Comparison of ENCODE assay signal across 17 cellular contexts in the genomic region with DNA sequence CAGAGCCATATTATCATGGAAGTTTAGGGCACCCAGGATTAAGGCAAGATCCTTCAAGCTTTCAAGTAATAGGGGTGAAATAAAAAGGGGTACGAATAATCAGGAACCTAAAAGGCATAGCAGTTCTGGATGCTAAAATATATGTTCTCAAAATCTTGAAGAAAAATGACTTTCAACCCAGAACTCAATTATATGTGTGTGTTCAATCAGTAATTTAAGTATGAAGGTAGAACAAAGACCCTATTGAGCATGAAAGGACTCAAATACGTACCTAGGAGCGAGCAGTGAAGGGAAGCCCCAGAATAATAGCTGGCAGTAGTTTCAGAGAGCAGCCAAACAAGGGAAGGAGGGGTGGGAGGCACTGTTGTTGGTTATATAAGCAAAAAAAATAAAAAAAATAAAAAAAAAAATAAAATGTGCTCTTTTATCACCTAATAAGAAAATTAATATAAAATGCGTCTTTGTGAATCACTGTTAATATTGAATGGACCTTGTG. TPM values are rescaled to one million over a fixed set of nuclear protein-coding genes. Genes with fewer than 3 reads are reported as not detected.
A peak's percentile ranks its signal among the peaks of the same experiment; 100 is the strongest.
DNase-seq lines count a peak whose midpoint lies in the region; ATAC-seq, FAIRE-seq and TF ChIP-seq lines count a peak whose summit lies in the region.
"Had no signal": no experiment of that assay in that cellular context is flagged by ENCODE, and none has a peak within 500 bp of the region (broad histone marks: within the 10 kb centered on the region; RNA-seq: fewer than 3 reads in every experiment).

No MANE protein-coding gene starts in this region.

- no peak overlapping the region for H4K5ac ChIP-seq in H1 (ENCODE audit: insufficient read length, low read depth, low read length)

- H2BK15ac ChIP-seq in H1 (ENCODE audit: low read length) = no peak overlapping the region

- no peak overlapping the region for H2BK120ac ChIP-seq in H1 (replicated peaks; ENCODE audit: low read depth, low read length)

- 88% methylated on average over 4 of the region's 4 CpGs; no CpG with 5 or more reads in 1 of the 2 experiments for WGBS in H1 (ENCODE audit: extremely low coverage in 1 of 2, insufficient coverage in 1 of 2, insufficient read length in 1 of 2, insufficient replicate concordance in 2 of 2, low coverage in 1 of 2, low lambda C conversion rate in 2 of 2, missing lambda C conversion rate in 1 of 2), 2 experiments

- H3F3A ChIP-seq in PC-9 (ENCODE audit: insufficient read depth, low read depth) = peaks cover 3% of the 10 kb centered on the region; the same call in 1 of the 2 replicates

- DNase-seq in Ammon's horn (ENCODE audit: low spot score) (peak; percentile 67), SK-MEL-5 (ENCODE audit: low read depth, low spot score) (peak; percentile 54), H1 (ENCODE audit: low read depth in 1 of 2, low spot score in 2 of 2) (no peak), nephron progenitor cell (no peak), MV-4-11 (lab: John Stamatoyannopoulos, UW) (no peak), PC-9 (no peak), C1 segment of cervical spinal cord (lab: John Stamatoyannopoulos, UW) (no peak)
- DNase-seq: Caco-2, Karpas-422, NCI-H187 treated with DMSO at 0.1 percent for 48 hours, NCI-H82, SHP77 had no signal

- no peak overlapping the region for H3K14ac ChIP-seq in H1 (ENCODE audit: insufficient read length)

- H2AFZ ChIP-seq in H1 (ENCODE audit: low read length) (no peak overlapping the region), PC-9 (no peak overlapping the region)

- H4K91ac ChIP-seq in H1 (replicated peaks; ENCODE audit: insufficient read length, low read length) = no peak overlapping the region

- H3K4me1 ChIP-seq in H1 (replicated peaks in 1 of 4; ENCODE audit: control insufficient read depth in 3 of 4, insufficient read depth in 4 of 4, low read length in 3 of 4) (peaks cover 0 to 5% (median 0%) of the 10 kb centered on the region in 4 experiments; a peak in 1 of 7 replicates), PC-9 (replicated peaks; ENCODE audit: insufficient read depth) (no peaks in the 10 kb centered on the region)
- H3K4me1 ChIP-seq: Caco-2 had no signal

- POLR2A ChIA-PET in H1 (lab: Charles Lee; ENCODE audit: partially characterized antibody) (no interaction called here), PC-9 (lab: Charles Lee; ENCODE audit: unreplicated experiment) (interaction anchor here (0.7 kb wide), 1 partner anchor 63 kb away, joined by 10 read pairs; no protein-coding TSS in a partner anchor)

- no peak overlapping the region for H3K4me3 ChIP-seq in H1 (ENCODE audit: extremely low read depth in 1 of 4, insufficient read depth in 2 of 4, low read depth in 3 of 4, low read length in 4 of 4)
- H3K4me3 ChIP-seq in PC-9 = no peak overlapping the region

- no peak overlapping the region for H2BK5ac ChIP-seq in H1 (ENCODE audit: low read depth, low read length)

- no peak overlapping the region for H3K18ac ChIP-seq in H1 (ENCODE audit: extremely low read depth, low read length)

- H4K8ac ChIP-seq in H1 (ENCODE audit: extremely low read depth, insufficient read depth, low read length) = no peak overlapping the region

- no peak overlapping the region for H3K4ac ChIP-seq in H1 (replicated peaks; ENCODE audit: insufficient read length, low read depth, low read length)

- intact Hi-C loops in PC-9 (cut with micrococcal nuclease; ENCODE audit: unreplicated experiment) = no loop called here

- BruUV-seq in PC-9 (replicated peaks; lab: Mats Ljungman, UMichigan) = no TSS peak

- CTCF ChIA-PET in H1 (lab: Charles Lee; ENCODE audit: partially characterized antibody) (interaction anchor here (0.6 kb wide), 1 partner anchor 57 kb away, joined by 3 read pairs; no protein-coding TSS in a partner anchor), PC-9 (lab: Charles Lee) (no interaction called here)

- peak; percentile 36 for FAIRE-seq in H1 (lab: Jason Lieb, UNC)
- FAIRE-seq: A204.1, GM12891 had no signal

- no peaks in the 10 kb centered on the region for H3K79me1 ChIP-seq in H1 (ENCODE audit: low read depth, low read length)

- H3K4me2 ChIP-seq in H1 (ENCODE audit: insufficient read depth in 1 of 2, low read depth in 2 of 2, low read length in 2 of 2) (no peak overlapping the region), PC-9 (no peak overlapping the region)

- TF ChIP-seq EP300 in H1 (IDR thresholded peaks at IDR 0.05; ENCODE audit: borderline replicate concordance in 1 of 2, low read depth in 2 of 2, low read length in 2 of 2) = no peak

- no peaks in the 10 kb centered on the region for H3K36me3 ChIP-seq in H1 (ENCODE audit: control insufficient read depth in 2 of 4, insufficient read depth in 4 of 4, low read length in 3 of 4)
- H3K36me3 ChIP-seq in PC-9 (ENCODE audit: low read depth) = no peaks in the 10 kb centered on the region

- TF ChIP-seq POLR2A in H1 (IDR thresholded peaks at IDR 0.05; ENCODE audit: control extremely low read depth in 1 of 2, low read depth in 2 of 2, low read length in 2 of 2) = no peak

- peaks cover 21% of the 10 kb centered on the region for H3K4me1 Mint-ChIP-seq in nephron progenitor cell
- H3K4me1 Mint-ChIP-seq: CD14-positive monocyte had no signal

- no peaks in the 10 kb centered on the region for H3K36me3 Mint-ChIP-seq in nephron progenitor cell (ENCODE audit: low read depth)
- H3K36me3 Mint-ChIP-seq: CD14-positive monocyte had no signal

- H2BK20ac ChIP-seq in H1 (ENCODE audit: low read length) = no peak overlapping the region

- in situ Hi-C loops in SK-MEL-5 (cut with HindIII; ENCODE audit: low pct_unique_long_range_greater_than_20kb, low sequenced_read_pairs) = no loop called here

- H3K27ac ChIP-seq in H1 (ENCODE audit: low read depth, low read length) (no peak overlapping the region), PC-9 (no peak overlapping the region)

- no peak overlapping the region for H3K56ac ChIP-seq in H1 (replicated peaks; ENCODE audit: insufficient read length, low read depth, low read length)

- H3K9me3 ChIP-seq in H1 (ENCODE audit: insufficient read depth in 2 of 2, low read depth in 1 of 2, low read length in 1 of 2) (no peaks in the 10 kb centered on the region), PC-9 (ENCODE audit: insufficient read depth, low read depth) (no peaks in the 10 kb centered on the region)
- H3K9me3 ChIP-seq: Caco-2 had no signal

- no peaks in the 10 kb centered on the region for H4K20me1 ChIP-seq in H1 (replicated peaks in 1 of 2; ENCODE audit: control insufficient read depth in 1 of 2, insufficient read depth in 2 of 2, low read length in 2 of 2)
- no peaks in the 10 kb centered on the region; the same call in 1 of the 2 replicates for H4K20me1 ChIP-seq in PC-9 (ENCODE audit: insufficient read depth)

- H3K4me3 Mint-ChIP-seq in nephron progenitor cell = no peak overlapping the region
- H3K4me3 Mint-ChIP-seq: CD14-positive monocyte had no signal

- H2AK5ac ChIP-seq in H1 (ENCODE audit: low read depth, low read length) = no peak overlapping the region

- H3K9ac ChIP-seq in H1 (replicated peaks in 1 of 4; ENCODE audit: extremely low read depth in 1 of 4, low read depth in 3 of 4, low read length in 3 of 4) = no peak overlapping the region

- no peak for TF ChIP-seq RAD21 in H1 (IDR thresholded peaks at IDR 0.05 in 1 of 2, conservative IDR thresholded peaks at IDR 0.05 in 1 of 2; ENCODE audit: low read depth in 2 of 2, low read length in 2 of 2)

- no peak for ATAC-seq in HG02973 (IDR thresholded peaks at IDR 0.05; ENCODE audit: unreplicated experiment)
- ATAC-seq: Panc1 had no signal

- peak overlapping the region; percentile 44 for H3K27ac Mint-ChIP-seq in nephron progenitor cell
- H3K27ac Mint-ChIP-seq: CD14-positive monocyte had no signal

- H3K9me2 ChIP-seq in PC-9 (ENCODE audit: insufficient read depth) = no peaks in the 10 kb centered on the region

- H3K79me2 ChIP-seq in H1 (ENCODE audit: control insufficient read depth in 1 of 2, insufficient read depth in 2 of 2, low read length in 2 of 2) (no peaks in the 10 kb centered on the region), PC-9 (ENCODE audit: low read depth) (peaks cover 42% of the 10 kb centered on the region)

- no peak overlapping the region for H2BK12ac ChIP-seq in H1 (ENCODE audit: low read depth, low read length)

- TF ChIP-seq CTCF in H1 (IDR thresholded peaks at IDR 0.05; ENCODE audit: control extremely low read depth in 1 of 3, insufficient read depth in 1 of 3, low read depth in 1 of 3, low read length in 3 of 3) (no peak), nephron progenitor cell (IDR thresholded peaks at IDR 0.05) (no peak), PC-9 (conservative IDR thresholded peaks at IDR 0.05) (no peak)

- H3K27me3 ChIP-seq in H1 (replicated peaks in 1 of 4; ENCODE audit: control insufficient read depth in 3 of 4, extremely low read depth in 1 of 4, insufficient read depth in 3 of 4, low read length in 3 of 4) = no peaks in the 10 kb centered on the region
- no peaks in the 10 kb centered on the region for H3K27me3 ChIP-seq in PC-9 (ENCODE audit: insufficient read depth, low read depth)

- no peaks in the 10 kb centered on the region for H3K9me3 Mint-ChIP-seq in nephron progenitor cell

- H3K23ac ChIP-seq in H1 (ENCODE audit: insufficient read length) = no peak overlapping the region

- no peaks in the 10 kb centered on the region for H3K27me3 Mint-ChIP-seq in nephron progenitor cell (ENCODE audit: low read depth, poor library complexity)

- H3K23me2 ChIP-seq in H1 (ENCODE audit: low read depth, low read length) = no peaks in the 10 kb centered on the region

TF ChIP-seq in H1, 55 proteins besides CTCF, POLR2A, EP300 and RAD21 (continues in another document):
- no peak for TF ChIP-seq CBX8 (IDR thresholded peaks at IDR 0.05; ENCODE audit: borderline replicate concordance, low read depth, low read length)
- TF ChIP-seq JUND (IDR thresholded peaks at IDR 0.05; ENCODE audit: low read length) = no peak

RNA-seq across cellular contexts. Expression of gene MYO6, which starts 45.4 kb away (rescaled TPM):
- 6.2 and 6.9 TPM in 2 replicates for total RNA-seq in SK-MEL-5 (2014; rRNA removed; shearing (Covaris generic))
- 9.0 and 15.2 TPM in 2 replicates for polyA plus RNA-seq in SK-MEL-5 (2015; cell fraction: cytosol; rRNA removed)
- polyA plus RNA-seq in SK-MEL-5 (2015; cell fraction: nucleus; rRNA removed) = 8.6 and 9.1 TPM in 2 replicates
- total RNA-seq in H1 (2021; fragmentation: NEBNext Ultra II Directional; extraction: Animal tissue kit (Norgen Biotek cat#: 25700)) = 18.2 and 21.9 TPM in 2 replicates
- polyA plus RNA-seq in H1 (2011; rRNA removed) = 4.5 and 8.3 TPM in 2 replicates
- polyA plus RNA-seq in H1 (2011; cell fraction: cytosol; rRNA removed) = 8.3 TPM
- 14.2 TPM for polyA plus RNA-seq in H1 (2011; cell fraction: nucleus; rRNA removed)
- 17.8 to 22.8 TPM (median 20.5 TPM) in 4 replicates for polyA plus RNA-seq in H1 (2012, experiment 1 of 2)
- polyA plus RNA-seq in H1 (2012, experiment 2 of 2) = 0.96 TPM
- 20.3 TPM for polyA plus RNA-seq in H1 (2013, experiment 1 of 2)
- 19.6 TPM for polyA plus RNA-seq in H1 (2013, experiment 2 of 2)
- 11.0 and 18.3 TPM in 2 replicates for polyA minus RNA-seq in H1 (2011; rRNA and poly(A)+ RNA removed)
- 10.5 TPM for polyA minus RNA-seq in H1 (2011; cell fraction: cytosol; rRNA and poly(A)+ RNA removed)
- 19.7 TPM for polyA minus RNA-seq in H1 (2011; cell fraction: nucleus; rRNA and poly(A)+ RNA removed)
- 93.0 and 98.2 TPM in 2 replicates for total RNA-seq in PC-9 (2021)
- polyA plus RNA-seq: CD14-positive monocyte had no signal

Comparison
In these comparisons a context has a peak if more than half of its experiments do, and no peak if none do; other contexts are left out.
1. DNase-seq: peak in Ammon's horn (single experiment) and SK-MEL-5 (single experiment); none in H1 (0 of 2), nephron progenitor cell (single experiment), MV-4-11 (single experiment), PC-9 (0 of 2) and C1 segment of cervical spinal cord (0 of 14).